In the genomic region with DNA sequence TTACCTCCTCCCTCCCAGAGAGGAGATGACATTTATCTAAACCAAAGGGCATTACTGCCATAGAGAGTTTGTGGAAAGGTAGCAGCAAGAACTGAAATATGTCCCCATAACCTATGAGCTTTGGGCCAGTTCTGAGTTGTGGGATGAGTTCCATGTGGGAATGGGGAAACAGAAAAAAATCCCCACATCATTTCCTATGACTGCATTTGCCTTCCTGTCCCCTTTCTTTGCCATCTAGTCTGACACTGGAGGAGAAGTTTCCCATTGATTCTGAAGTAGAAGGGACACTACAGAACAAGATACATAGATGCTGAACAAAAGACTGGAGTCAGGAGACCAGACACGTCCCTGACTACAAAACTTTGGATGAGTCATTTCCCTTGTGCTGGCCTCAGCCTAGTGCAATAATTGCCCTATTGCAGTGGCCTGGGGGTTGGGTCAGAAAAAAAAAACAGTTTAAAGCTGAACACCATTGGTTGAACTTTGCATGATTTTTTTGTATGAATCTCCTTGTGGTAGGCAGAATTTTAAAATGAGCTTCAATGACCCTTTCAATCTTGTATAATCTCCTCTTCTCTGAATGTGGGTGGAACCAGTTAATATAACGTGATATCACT, we compare ENCODE assay signal across 2 cellular contexts.
TF ChIP-seq lines count a peak whose summit lies in the region.

No MANE protein-coding gene starts in this region.

TF ChIP-seq in IMR-90, 13 proteins besides CTCF, POLR2A, EP300 and RAD21:
- peak; percentile 61 for TF ChIP-seq BHLHE40 (IDR thresholded peaks at IDR 0.05; ENCODE audit: low read depth, low read length)
- no peak for TF ChIP-seq MAFK (IDR thresholded peaks at IDR 0.05; ENCODE audit: low read depth, low read length)
- peak; percentile 66 for TF ChIP-seq FOS (IDR thresholded peaks at IDR 0.05; ENCODE audit: low read depth, low read length)
- TF ChIP-seq NFE2L2 (IDR thresholded peaks at IDR 0.05; ENCODE audit: low read depth, low read length): no peak
- TF ChIP-seq MXI1 (IDR thresholded peaks at IDR 0.05; ENCODE audit: borderline replicate concordance, low read depth, low read length): no peak
- TF ChIP-seq CEBPB (IDR thresholded peaks at IDR 0.05; ENCODE audit: low read depth, low read length): peak; percentile 81
TF ChIP-seq in IMR-90: peak in this region for 3.

TF ChIP-seq in HepG2, 621 proteins besides CTCF, POLR2A, EP300 and RAD21:
- TF ChIP-seq, protein P1, sequence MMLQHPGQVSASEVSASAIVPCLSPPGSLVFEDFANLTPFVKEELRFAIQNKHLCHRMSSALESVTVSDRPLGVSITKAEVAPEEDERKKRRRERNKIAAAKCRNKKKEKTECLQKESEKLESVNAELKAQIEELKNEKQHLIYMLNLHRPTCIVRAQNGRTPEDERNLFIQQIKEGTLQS (CRISPR knock-in tag; IDR thresholded peaks at IDR 0.05): no peak
- TF ChIP-seq ONECUT2 (CRISPR knock-in tag; IDR thresholded peaks at IDR 0.05) (no peak), ESRRA (CRISPR knock-in tag; IDR thresholded peaks at IDR 0.05; ENCODE audit: low read depth) (no peak), FOSL2 (CRISPR knock-in tag; IDR thresholded peaks at IDR 0.05) (peak; percentile 82), SOX5 (CRISPR knock-in tag; IDR thresholded peaks at IDR 0.05; ENCODE audit: borderline replicate concordance) (peak; percentile 45; the same call in 1 of the 2 replicates), AGO2 (optimal IDR thresholded peaks at IDR 0.05; ENCODE audit: low read depth, low read length) (no peak)
- TF ChIP-seq, protein P2, sequence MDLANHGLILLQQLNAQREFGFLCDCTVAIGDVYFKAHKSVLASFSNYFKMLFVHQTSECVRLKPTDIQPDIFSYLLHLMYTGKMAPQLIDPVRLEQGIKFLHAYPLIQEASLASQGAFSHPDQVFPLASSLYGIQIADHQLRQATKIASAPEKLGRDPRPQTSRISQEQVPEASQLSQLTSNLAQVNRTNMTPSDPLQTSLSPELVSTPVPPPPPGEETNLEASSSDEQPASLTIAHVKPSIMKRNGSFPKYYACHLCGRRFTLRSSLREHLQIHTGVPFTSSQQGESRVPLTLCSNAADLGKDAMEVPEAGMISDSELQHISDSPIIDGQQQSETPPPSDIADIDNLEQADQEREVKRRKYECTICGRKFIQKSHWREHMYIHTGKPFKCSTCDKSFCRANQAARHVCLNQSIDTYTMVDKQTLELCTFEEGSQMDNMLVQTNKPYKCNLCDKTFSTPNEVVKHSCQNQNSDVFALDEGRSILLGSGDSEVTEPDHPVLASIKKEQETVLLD (CRISPR knock-in tag; IDR thresholded peaks at IDR 0.05; ENCODE audit: low read depth): no peak
